In the genomic region with DNA sequence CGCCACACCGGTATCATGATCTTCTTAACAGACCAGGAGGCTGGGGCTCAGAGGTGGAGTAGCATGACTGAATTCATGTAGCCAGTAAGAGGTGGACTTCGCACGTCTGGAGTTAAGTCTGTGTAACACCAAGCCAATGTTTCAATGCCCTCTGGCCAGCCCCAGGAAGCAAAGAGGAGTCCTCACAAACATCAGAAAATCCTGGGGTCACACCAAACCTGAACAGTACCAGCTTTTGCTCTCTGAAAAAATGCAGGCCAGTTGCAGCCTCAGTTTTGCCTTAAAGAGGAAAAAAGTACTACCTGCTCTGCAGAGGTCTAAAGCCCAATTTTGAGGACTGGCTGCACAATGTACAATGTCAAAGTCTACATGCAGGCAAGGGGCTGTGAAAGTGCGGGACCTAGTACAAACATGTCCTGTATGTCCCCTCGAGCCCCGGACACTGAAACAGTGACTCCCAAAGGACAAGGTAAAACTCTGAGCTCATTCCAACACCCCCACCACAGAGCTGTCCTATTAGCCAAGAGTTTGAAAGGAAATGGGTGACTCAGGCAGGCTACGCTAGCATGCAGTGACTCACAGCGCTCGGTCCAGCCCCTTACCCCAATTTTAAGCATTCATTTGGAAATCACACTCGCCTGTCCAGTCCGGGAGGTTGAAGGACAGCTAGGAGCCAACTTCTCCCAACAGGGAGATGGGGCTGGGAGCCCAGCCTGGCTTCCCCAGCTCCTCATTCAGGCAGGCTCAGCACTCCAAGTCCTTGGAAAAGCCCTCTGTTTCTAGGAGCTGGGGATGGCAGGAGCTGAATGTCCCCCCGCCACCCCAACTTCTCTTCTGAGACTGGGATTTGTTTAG, we compare ENCODE assay signal across 8 cellular contexts. TPM values are rescaled to one million over a fixed set of nuclear protein-coding genes. Genes with fewer than 3 reads are reported as not detected.
DNase-seq lines count a peak whose midpoint lies in the region; ATAC-seq and TF ChIP-seq lines count a peak whose summit lies in the region.

No MANE protein-coding gene starts in this region.

- intact Hi-C loops in psoas muscle (cut with DNase I): loop anchor here in 1 of 2 donors (10.0 kb wide), 1 partner anchor 1139 kb away; no protein-coding TSS in a partner anchor

- H3K4me1 Mint-ChIP-seq in activated T-cell treated with anti-CD3 and anti-CD28 coated beads, Interleukin-2, amount 50 U/mL, for 72 hours (ENCODE audit: low read depth): peaks cover 47% of the 10 kb centered on the region

- H3K27ac Mint-ChIP-seq in activated T-cell treated with anti-CD3 and anti-CD28 coated beads, Interleukin-2, amount 50 U/mL, for 72 hours: no peak overlapping the region

- no peak for DNase-seq in activated T-cell treated with anti-CD3 and anti-CD28 coated beads, Interleukin-2, amount 50 U/mL, for 72 hours
- no peak for DNase-seq in activated T-cell treated with anti-CD3 and anti-CD28 coated beads, Interleukin-2, amount 50 U/mL, for 48 hours
- DNase-seq in SKM-1 treated with dmso at 0.1 percent for 144 hours (lab: John Stamatoyannopoulos, UW; ENCODE audit: unreplicated experiment): peak; percentile 45
- peak; percentile 92 for DNase-seq in fibroblast of villous mesenchyme (ENCODE audit: low read depth)
- peak; percentile 79 to 82 for DNase-seq in psoas muscle
- DNase-seq in NCI-H446 (lab: John Stamatoyannopoulos, UW): no peak
- no peak for DNase-seq in NCI-H524 (lab: John Stamatoyannopoulos, UW)

- no peaks in the 10 kb centered on the region for H3K27me3 Mint-ChIP-seq in activated T-cell treated with anti-CD3 and anti-CD28 coated beads, Interleukin-2, amount 50 U/mL, for 72 hours (ENCODE audit: low read depth)

- H3K9me3 ChIP-seq in psoas muscle: no peaks in the 10 kb centered on the region

- H3K36me3 ChIP-seq in psoas muscle (ENCODE audit: insufficient read depth in 1 of 2, low read depth in 1 of 2): peaks cover 0 to 13% of the 10 kb centered on the region in 2 donors

- peaks cover 60% of the 10 kb centered on the region for H3K4me1 ChIP-seq in psoas muscle

- H3K27me3 ChIP-seq in psoas muscle (ENCODE audit: insufficient read depth in 3 of 3, low read length in 2 of 3): no peaks in the 10 kb centered on the region

- WGBS in psoas muscle, 3 donors: 28 to 36% (median 29%) methylated on average over 13 of the region's 13 CpGs

- H3K4me3 ChIP-seq in fibroblast of villous mesenchyme (ENCODE audit: low read depth, low read length) (peak overlapping the region; percentile 98), psoas muscle (peak overlapping the region; percentile 79)

- peak overlapping the region; percentile 94 for H3K27ac ChIP-seq in psoas muscle

- H3K36me3 Mint-ChIP-seq in activated T-cell treated with anti-CD3 and anti-CD28 coated beads, Interleukin-2, amount 50 U/mL, for 72 hours (ENCODE audit: insufficient read depth in 2 of 2): peaks cover 7 to 8% of the 10 kb centered on the region in 2 donors

- H3K9me3 Mint-ChIP-seq in activated T-cell treated with anti-CD3 and anti-CD28 coated beads, Interleukin-2, amount 50 U/mL, for 72 hours: no peaks in the 10 kb centered on the region

- peak overlapping the region; percentile 15 to 71 for H3K4me3 Mint-ChIP-seq in activated T-cell treated with anti-CD3 and anti-CD28 coated beads, Interleukin-2, amount 50 U/mL, for 72 hours

- TF ChIP-seq CTCF in fibroblast of villous mesenchyme (IDR thresholded peaks at IDR 0.05; ENCODE audit: insufficient read depth, low read depth, low read length): no peak
- TF ChIP-seq CTCF in psoas muscle (IDR thresholded peaks at IDR 0.05): no peak

- ATAC-seq in activated T-cell treated with anti-CD3 and anti-CD28 coated beads, Interleukin-2, amount 50 U/mL, for 72 hours (replicated peaks in 1 of 2): peak in 1 of 2 donors; percentile 14
- ATAC-seq in psoas muscle (peak; percentile 45 to 63 (median 60)), HG02610 (IDR thresholded peaks at IDR 0.05; ENCODE audit: unreplicated experiment) (no peak)

RNA-seq across cellular contexts. Expression of a gene that starts 4.1 kb away (rescaled TPM):
- 10 to 100 TPM; 37.7 to 51.1 TPM for total RNA-seq in activated T-cell treated with anti-CD3 and anti-CD28 coated beads, Interleukin-2, amount 50 U/mL, for 72 hours
- total RNA-seq in fibroblast of villous mesenchyme (129 and 178 TPM in 2 replicates), psoas muscle (100 to 1,000 TPM in 2 of 4 donors, 10 to 100 TPM in 2; 32.2 to 283 (median 161) TPM)
- polyA plus RNA-seq in psoas muscle: 100 to 1,000 TPM in 1 of 3 donors, 10 to 100 TPM in 2; 41.6 to 323 (median 63.9) TPM

RNA-seq across cellular contexts. Expression of a gene that starts 18.9 kb away (rescaled TPM):
- total RNA-seq in activated T-cell treated with anti-CD3 and anti-CD28 coated beads, Interleukin-2, amount 50 U/mL, for 72 hours: 10 to 100 TPM; 35.4 to 38.8 TPM
- total RNA-seq in fibroblast of villous mesenchyme: 19.0 and 25.9 TPM in 2 replicates
- total RNA-seq in psoas muscle: 10 to 100 TPM; 17.1 to 29.6 (median 22.9) TPM
- 10 to 100 TPM; 40.9 to 73.3 (median 58.1) TPM for polyA plus RNA-seq in psoas muscle

RNA-seq across cellular contexts. Expression of a gene that starts 34.0 kb away (rescaled TPM):
- under 1 TPM; 0.67 to 0.83 TPM for total RNA-seq in activated T-cell treated with anti-CD3 and anti-CD28 coated beads, Interleukin-2, amount 50 U/mL, for 72 hours
- total RNA-seq in fibroblast of villous mesenchyme (not detected in 2 replicates), psoas muscle (under 1 TPM in 2 of 4 donors, not detected in 2; 0.38 to 0.69 TPM)
- polyA plus RNA-seq in psoas muscle: 1 to 10 TPM in 1 of 3 donors, under 1 TPM in 2; 0.12 to 1.0 (median 0.16) TPM

RNA-seq across cellular contexts. Expression of a gene that starts 36.0 kb away (rescaled TPM):
- 1 to 10 TPM; 3.5 to 5.1 TPM for total RNA-seq in activated T-cell treated with anti-CD3 and anti-CD28 coated beads, Interleukin-2, amount 50 U/mL, for 72 hours
- total RNA-seq in fibroblast of villous mesenchyme: not detected in 2 replicates
- not detected for total RNA-seq in psoas muscle
- polyA plus RNA-seq in psoas muscle: not detected

RNA-seq across cellular contexts. Expression of a gene that starts 37.5 kb away (rescaled TPM):
- total RNA-seq in activated T-cell treated with anti-CD3 and anti-CD28 coated beads, Interleukin-2, amount 50 U/mL, for 72 hours: not detected
- total RNA-seq in fibroblast of villous mesenchyme: not detected in 2 replicates
- under 1 TPM in 1 of 4 donors, not detected in 3; 0.22 TPM for total RNA-seq in psoas muscle
- polyA plus RNA-seq in psoas muscle: under 1 TPM in 2 of 3 donors, not detected in 1; 0.04 TPM

Comparison
In these comparisons a context has a peak if more than half of its experiments do, and no peak if none do; other contexts are left out.
1. DNase-seq: peak in SKM-1 treated with dmso at 0.1 percent for 144 hours (single experiment), fibroblast of villous mesenchyme (single experiment) and psoas muscle (2 of 2); none in activated T-cell treated with anti-CD3 and anti-CD28 coated beads, Interleukin-2, amount 50 U/mL, for 72 hours (0 of 2), activated T-cell treated with anti-CD3 and anti-CD28 coated beads, Interleukin-2, amount 50 U/mL, for 48 hours (0 of 2), NCI-H446 (0 of 2) and NCI-H524 (0 of 2).